23 cellular contexts compared by ENCODE assay signal in the genomic region with DNA sequence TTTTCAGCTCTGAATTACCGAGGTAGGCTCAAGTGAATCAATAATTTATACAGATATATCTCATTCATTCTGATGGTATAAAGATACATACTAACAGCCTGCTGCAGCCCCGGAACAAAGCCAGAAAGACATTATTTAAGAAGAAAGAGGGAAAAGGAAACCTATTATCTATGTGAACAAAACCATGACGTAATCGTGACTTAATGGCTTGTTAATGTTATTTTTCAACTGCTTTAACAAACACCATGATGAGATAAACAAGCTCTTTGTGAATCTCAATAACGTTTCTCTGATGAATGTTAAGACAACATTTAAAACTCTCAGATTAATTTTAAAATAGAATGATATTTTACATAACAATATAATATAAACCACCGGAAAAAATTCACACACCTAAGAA.
"Had no signal": no experiment of that assay in that cellular context is flagged by ENCODE, and none has a peak within 500 bp of the region (broad histone marks: within the 10 kb centered on the region; RNA-seq: fewer than 3 reads in every experiment).

No MANE protein-coding gene starts in this region.

- H3K27ac ChIP-seq: ascending aorta, cardiac muscle cell, colonic mucosa had no signal

- H3K27me3 ChIP-seq: ascending aorta, cardiac muscle cell, colonic mucosa had no signal

- FAIRE-seq: TTC549 had no signal

- H3K4me1 ChIP-seq: ascending aorta, colonic mucosa had no signal

- H3K9me3 ChIP-seq: ascending aorta, colonic mucosa, MG63 had no signal

- H3K4me3 ChIP-seq: ascending aorta, cardiac muscle cell, colonic mucosa, MG63 had no signal

- DNase-seq: activated CD4-positive, alpha-beta T cell treated with anti-CD3 and anti-CD28 coated beads, Interleukin-2, amount 10 ng/mL, durations not matched to agents 24 days and 14 days; activated CD4-positive, alpha-beta T cell treated with anti-CD3 and anti-CD28 coated beads, Interleukin-2, amount 50 U/mL, for 4 hours; activated CD8-positive, alpha-beta T cell treated with anti-CD3 and anti-CD28 coated beads for 36 hours; activated effector memory CD4-positive, alpha-beta T cell treated with anti-CD3 and anti-CD28 coated beads, Interleukin-2, amount 50 U/mL, for 16 hours; activated naive CD4-positive, alpha-beta T cell; activated naive CD8-positive, alpha-beta T cell treated with anti-CD3 and anti-CD28 coated beads, Interleukin-2, amount 10 ng/mL, durations not matched to agents 7 days and 5 days; activated T-cell treated with anti-CD3 and anti-CD28 coated beads, Interleukin-2, amount 50 U/mL, for 1 hour; activated T-cell treated with anti-CD3 and anti-CD28 coated beads, Interleukin-2, amount 50 U/mL, for 72 hours; amygdala; colonic mucosa; Kasumi-1; MG63; NCI-H1048; NCI-H187; NCI-H2171; NCI-H510A; NCI-H526; OCI-M1; Right ventricle myocardium superior had no signal

- H3K36me3 ChIP-seq: ascending aorta, cardiac muscle cell, colonic mucosa, MG63 had no signal

- ATAC-seq: activated CD8-positive, alpha-beta T cell treated with anti-CD3 and anti-CD28 coated beads for 36 hours; activated T-cell treated with anti-CD3 and anti-CD28 coated beads, Interleukin-2, amount 50 U/mL, for 72 hours; activated T-helper 17 cell treated with anti-CD3 and anti-CD28 coated beads, Interleukin-2, amount 50 U/mL, for 72 hours had no signal
